In the genomic region with DNA sequence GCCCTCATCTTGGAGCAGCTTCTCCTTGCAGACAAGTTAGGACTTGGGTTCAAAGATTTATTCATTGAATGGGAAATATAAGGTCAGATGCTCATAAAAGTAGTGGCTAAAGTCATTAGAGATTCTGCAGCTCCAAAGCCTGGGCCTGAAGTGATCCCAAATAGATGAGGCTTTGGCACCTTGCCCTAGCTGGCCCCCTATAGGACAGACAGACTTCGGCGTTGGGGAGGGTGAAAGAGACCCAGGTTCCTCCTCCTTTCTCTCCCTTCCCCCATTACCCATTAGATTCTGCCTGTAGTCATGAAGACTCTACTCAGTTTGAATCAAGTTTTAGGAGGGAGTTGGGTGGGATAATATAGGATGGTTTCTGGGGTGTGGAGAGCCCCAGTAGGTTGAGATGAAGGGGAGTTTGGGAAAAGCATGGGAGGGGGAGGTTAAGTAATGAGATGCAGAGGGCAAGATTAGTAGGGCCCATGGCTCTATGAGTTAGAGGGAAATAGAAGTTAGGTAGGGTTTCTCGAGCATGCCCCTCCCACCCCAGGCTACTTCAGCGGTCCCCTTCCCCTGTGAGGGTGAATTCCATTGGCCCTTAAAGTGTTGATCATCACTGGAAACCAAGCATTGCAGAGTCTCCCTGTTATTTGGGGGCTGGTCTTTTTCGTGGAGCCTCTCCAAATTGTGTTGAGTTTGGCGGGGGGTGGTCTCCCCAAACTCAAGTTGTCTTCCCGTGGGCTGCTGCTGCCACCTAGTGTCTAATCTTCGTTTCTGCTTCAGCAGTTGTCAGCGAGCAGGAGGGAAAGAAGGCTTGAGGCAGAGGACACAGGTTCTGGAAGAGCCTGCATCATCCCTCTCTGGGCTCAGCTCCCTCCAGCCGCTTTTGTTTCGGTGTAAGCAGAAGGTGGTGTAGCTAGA, we compare ENCODE assay signal across 9 cellular contexts. TPM values are rescaled to one million over a fixed set of nuclear protein-coding genes. Genes with fewer than 3 reads are reported as not detected.
DNase-seq lines count a peak whose midpoint lies in the region; ATAC-seq, FAIRE-seq and TF ChIP-seq lines count a peak whose summit lies in the region.
"Had no signal": no experiment of that assay in that cellular context is flagged by ENCODE, and none has a peak within 500 bp of the region (broad histone marks: within the 10 kb centered on the region; RNA-seq: fewer than 3 reads in every experiment).

No MANE protein-coding gene starts in this region.

- H3K4me2 ChIP-seq in K562 (ENCODE audit: insufficient read depth, low read length): peak overlapping the region; percentile 40

- TF ChIP-seq CTCF in K562 (IDR thresholded peaks at IDR 0.05 in 2 of 3, conservative IDR thresholded peaks at IDR 0.05 in 1 of 3; ENCODE audit: insufficient read depth in 2 of 3, low read depth in 1 of 3, low read length in 3 of 3): peak; percentile 93 to 96 (median 94)

- TF ChIP-seq EP300 in K562 (IDR thresholded peaks at IDR 0.05; ENCODE audit: low read length): no peak

- WGBS in K562 (ENCODE audit: insufficient coverage, low coverage, missing lambda C conversion rate): 8% methylated on average over 11 of the region's 11 CpGs

- peaks cover 28% of the 10 kb centered on the region for H3K79me2 ChIP-seq in K562 (ENCODE audit: control insufficient read depth, insufficient read depth, low read length)

- no peaks in the 10 kb centered on the region for H3K9me3 ChIP-seq in K562 (replicated peaks; ENCODE audit: control insufficient read depth, insufficient read depth, low read depth, low read length)

- FAIRE-seq in K562 (lab: Jason Lieb, UNC): peak; percentile 88
- FAIRE-seq: A204.1 had no signal

- DNase-seq in NCI-H1436 (lab: John Stamatoyannopoulos, UW) (peak; percentile 46), NCI-H1436 treated with DMSO at 0.1 percent for 48 hours (lab: John Stamatoyannopoulos, UW) (no peak), NCI-H1092 treated with DMSO at 0.1 percent for 48 hours (lab: John Stamatoyannopoulos, UW) (peak; percentile 70), T-helper 9 cell (peak; percentile 52), K562 (ENCODE audit: extremely low read depth in 1 of 4, low spot score in 3 of 4) (peak; percentile 58 to 86 (median 63)), kidney tubule cell (ENCODE audit: low spot score) (peak; percentile 58)
- DNase-seq in stimulated activated CD4-positive, alpha-beta T cell treated with anti-CD3 and anti-CD28 coated beads, TNF-alpha, amount 100 ng/mL, for 24 hours (ENCODE audit: low read depth in 3 of 3): peak in 2 of 3 experiments; percentile 35 to 44

- H3K9me1 ChIP-seq in K562 (ENCODE audit: control insufficient read depth, insufficient read depth, low read length): peaks cover 6% of the 10 kb centered on the region

- peaks cover 9% of the 10 kb centered on the region; the same call in 1 of the 2 replicates for H4K20me1 ChIP-seq in K562 (replicated peaks; ENCODE audit: control insufficient read depth, insufficient read depth, low read length)

- POLR2A ChIA-PET in K562 (lab: Yijun Ruan, JAX): interaction anchor here (0.6 to 1.4 kb wide), 14 partner anchors 9 to 299 kb away, joined by 3 to 6 read pairs (median 4); partner anchors contain the start of gene WASF2

- intact Hi-C loops in K562 (cut with micrococcal nuclease): loop anchor here (1.0 to 5.0 kb wide), 8 partner anchors 50 to 504 kb away; partner anchors contain the start of gene GPR3

- H3K9ac ChIP-seq in K562 (ENCODE audit: insufficient read depth in 1 of 2, low read depth in 2 of 2, low read length in 2 of 2): peak overlapping the region in 1 of 2 experiments; percentile 9; a peak in 1 of 4 replicates

- H3K4me3 ChIP-seq in K562: no peak overlapping the region

- no TSS peak for BruUV-seq in K562 (replicated peaks; lab: Mats Ljungman, UMichigan)

- H2AFZ ChIP-seq in K562 (ENCODE audit: low read depth, low read length): peak overlapping the region; percentile 66

- CTCF ChIA-PET in K562 (lab: Yijun Ruan, JAX; ENCODE audit: low intra/inter-chr PET ratio): interaction anchor here (0.8 to 5.2 kb wide), 17 partner anchors 37 to 560 kb away, joined by 3 to 157 read pairs (median 6); partner anchors contain the start of gene GPR3

- TF ChIP-seq POLR2A in K562 (conservative IDR thresholded peaks at IDR 0.05): no peak

- H3K27me3 ChIP-seq in K562 (ENCODE audit: control insufficient read depth in 2 of 2, insufficient read depth in 2 of 2, low read length in 2 of 2): peaks cover 7 to 15% of the 10 kb centered on the region in 2 experiments; a peak in 3 of 5 replicates

- peaks cover 49 to 51% of the 10 kb centered on the region in 2 experiments for H3K4me1 ChIP-seq in K562 (replicated peaks in 1 of 2; ENCODE audit: control insufficient read depth in 2 of 2, insufficient read depth in 2 of 2, low read length in 2 of 2)

- TF ChIP-seq RAD21 in K562 (CRISPR knock-in tag; conservative IDR thresholded peaks at IDR 0.05 in 1 of 2, IDR thresholded peaks at IDR 0.05 in 1 of 2): peak; percentile 99

- ATAC-seq in K562: peak; percentile 35
- ATAC-seq in GM18868 (IDR thresholded peaks at IDR 0.05; ENCODE audit: unreplicated experiment): no peak

- H3K36me3 ChIP-seq in K562 (ENCODE audit: control insufficient read depth, insufficient read depth, low read length): no peaks in the 10 kb centered on the region

- in situ Hi-C loops in K562 (cut with MboI): loop anchor here (5.0 to 25.0 kb wide), 4 partner anchors 51 to 494 kb away; no protein-coding TSS in a partner anchor

- H3K27ac ChIP-seq in K562 (ENCODE audit: extremely low read depth, low read depth, low read length): peak overlapping the region; percentile 35; the same call in 2 of the 3 replicates

TF ChIP-seq in K562, 482 proteins besides CTCF, POLR2A, EP300 and RAD21 (continues in another document):
- TF ChIP-seq SMAD1 (IDR thresholded peaks at IDR 0.05; ENCODE audit: low read depth, low read length, partially characterized antibody) (no peak), ZNF445 (CRISPR knock-in tag; IDR thresholded peaks at IDR 0.05; ENCODE audit: low read depth) (no peak), RFX7 (CRISPR knock-in tag; IDR thresholded peaks at IDR 0.05) (no peak), STAT5A (IDR thresholded peaks at IDR 0.05; ENCODE audit: borderline replicate concordance, low read length) (no peak), MAFK (IDR thresholded peaks at IDR 0.05; ENCODE audit: low read length) (0 out of 2 replicates have a peak, but pooled peaks have one; percentile 8), TAL1 (IDR thresholded peaks at IDR 0.05) (no peak; the same call in 1 of the 2 replicates), SIX5 (IDR thresholded peaks at IDR 0.05; ENCODE audit: borderline replicate concordance in 1 of 2, insufficient read depth in 1 of 2, low read depth in 1 of 2, low read length in 2 of 2) (no peak), JUND (IDR thresholded peaks at IDR 0.05; ENCODE audit: borderline replicate concordance, low read depth, low read length) (0 out of 2 replicates have a peak, but pooled peaks have one; percentile 31), JUND (tag; IDR thresholded peaks at IDR 0.05; ENCODE audit: borderline replicate concordance, low read depth, low read length) (no peak; the same call in 2 of the 3 replicates)

RNA-seq across cellular contexts. Expression of gene AHDC1, which starts 2.1 kb away (rescaled TPM):
- 62.5 and 101 TPM in 2 replicates for total RNA-seq in K562 (2011; cell fraction: chromatin; rRNA removed; ENCODE audit: low replicate concordance)
- 36.7 and 38.9 TPM in 2 replicates for total RNA-seq in K562 (2011; cell fraction: nucleolus; rRNA removed)
- 49.2 and 72.8 TPM in 2 replicates for total RNA-seq in K562 (2011; cell fraction: nucleoplasm; rRNA removed)
- total RNA-seq in K562 (2014; rRNA removed): 7.9 and 12.5 TPM in 2 replicates
- total RNA-seq in K562 (2014; rRNA removed; fragmentation: Illumina TruSeq; extraction: Trizol): 3.6 and 4.6 TPM in 2 replicates
- total RNA-seq in K562 (2015; rRNA removed; fragmentation: Illumina TruSeq; extraction: Trizol): 4.7 and 4.8 TPM in 2 replicates
- total RNA-seq in K562 (2021): 36.4 and 37.8 TPM in 2 replicates
- polyA plus RNA-seq in K562 (2011; rRNA removed): 3.1 and 4.2 TPM in 2 replicates
- polyA plus RNA-seq in K562 (2011; cell fraction: cytosol; rRNA removed): 2.3 and 3.9 TPM in 2 replicates
- 13.3 and 21.8 TPM in 2 replicates for polyA plus RNA-seq in K562 (2011; cell fraction: nucleus; rRNA removed)
- polyA plus RNA-seq in K562 (2012): 13.7 and 18.2 TPM in 2 replicates
- polyA plus RNA-seq in K562 (2014; fragmentation: Illumina TruSeq; extraction: Trizol): 5.4 and 9.5 TPM in 2 replicates
- polyA plus RNA-seq in K562 (2014; fragmentation: Nextera tagmentation; extraction: Ambion mirVana): under 1 TPM; 0.21 to 0.59 TPM
- polyA plus RNA-seq in K562 (2014; rRNA removed): 8.5 and 9.0 TPM in 2 replicates
- 3.7 and 9.1 TPM in 2 replicates for polyA minus RNA-seq in K562 (2011; rRNA and poly(A)+ RNA removed)
- polyA minus RNA-seq in K562 (2011; cell fraction: cytosol; rRNA and poly(A)+ RNA removed): 12.2 and 15.2 TPM in 2 replicates
- polyA minus RNA-seq in K562 (2011; cell fraction: nucleus; rRNA and poly(A)+ RNA removed): 10.6 and 11.6 TPM in 2 replicates

RNA-seq across cellular contexts. Expression of gene FGR, which starts 28.9 kb away (rescaled TPM):
- not detected in 2 replicates for total RNA-seq in K562 (2011; cell fraction: chromatin; rRNA removed; ENCODE audit: low replicate concordance)
- not detected in 2 replicates for total RNA-seq in K562 (2011; cell fraction: nucleolus; rRNA removed)
- not detected in 2 replicates for total RNA-seq in K562 (2011; cell fraction: nucleoplasm; rRNA removed)
- not detected in 2 replicates for total RNA-seq in K562 (2014; rRNA removed)
- not detected in 2 replicates for total RNA-seq in K562 (2014; rRNA removed; fragmentation: Illumina TruSeq; extraction: Trizol)
- not detected in 2 replicates for total RNA-seq in K562 (2015; rRNA removed; fragmentation: Illumina TruSeq; extraction: Trizol)
- total RNA-seq in K562 (2021): 0.11 and 0.38 TPM in 2 replicates
- 0.04 TPM in 1 of 2 replicates, not detected in the other for polyA plus RNA-seq in K562 (2011; rRNA removed)
- polyA plus RNA-seq in K562 (2011; cell fraction: cytosol; rRNA removed): 0.06 TPM in 1 of 2 replicates, not detected in the other
- 0.20 TPM in 1 of 2 replicates, not detected in the other for polyA plus RNA-seq in K562 (2011; cell fraction: nucleus; rRNA removed)
- not detected in 2 replicates for polyA plus RNA-seq in K562 (2012)
- not detected in 2 replicates for polyA plus RNA-seq in K562 (2014; fragmentation: Illumina TruSeq; extraction: Trizol)
- polyA plus RNA-seq in K562 (2014; fragmentation: Nextera tagmentation; extraction: Ambion mirVana): not detected
- not detected in 2 replicates for polyA plus RNA-seq in K562 (2014; rRNA removed)
- polyA minus RNA-seq in K562 (2011; rRNA and poly(A)+ RNA removed): not detected in 2 replicates
- polyA minus RNA-seq in K562 (2011; cell fraction: cytosol; rRNA and poly(A)+ RNA removed): not detected in 2 replicates
- polyA minus RNA-seq in K562 (2011; cell fraction: nucleus; rRNA and poly(A)+ RNA removed): not detected in 2 replicates
